8 cellular contexts compared by ENCODE assay signal in genomic region chr5:56270568-56271392, GRCh38. TPM values are rescaled to one million over a fixed set of nuclear protein-coding genes. Genes with fewer than 3 reads are reported as not detected.
A peak's percentile ranks its signal among the peaks of the same experiment; 100 is the strongest.
DNase-seq lines count a peak whose midpoint lies in the region; ATAC-seq and TF ChIP-seq lines count a peak whose summit lies in the region.

No MANE protein-coding gene starts in this region.

- peak; percentile 100 for TF ChIP-seq CTCF in AG09309 (IDR thresholded peaks at IDR 0.05; ENCODE audit: control insufficient read depth, insufficient read depth, low read depth, low read length, missing control alignments)

- peaks cover 24% of the 10 kb centered on the region for H3K27me3 Mint-ChIP-seq in central memory CD8-positive, alpha-beta T cell

- H3K4me1 Mint-ChIP-seq in central memory CD8-positive, alpha-beta T cell: peaks cover 6% of the 10 kb centered on the region

- no peak overlapping the region for H3K4me3 ChIP-seq in AG09309 (ENCODE audit: control insufficient read depth, low read depth, low read length)

- no peaks in the 10 kb centered on the region for H3K9me3 Mint-ChIP-seq in central memory CD8-positive, alpha-beta T cell

- ATAC-seq in GM18870 (IDR thresholded peaks at IDR 0.05; ENCODE audit: unreplicated experiment): peak; percentile 82
- ATAC-seq in HG03097 (IDR thresholded peaks at IDR 0.05; ENCODE audit: low FRiP score, unreplicated experiment): peak; percentile 77
- peak; percentile 86 for ATAC-seq in central memory CD8-positive, alpha-beta T cell (replicated peaks; ENCODE audit: extremely low read depth, poor library complexity, severe bottlenecking)
- ATAC-seq in left colon: peak; percentile 99

- intact Hi-C loops in left colon (cut with DNase I, micrococcal nuclease): loop anchor here (5.0 to 10.0 kb wide), 2 partner anchors 564 to 567 kb away; no protein-coding TSS in a partner anchor

- H3K4me3 Mint-ChIP-seq in central memory CD8-positive, alpha-beta T cell: no peak overlapping the region

- H3K27ac Mint-ChIP-seq in central memory CD8-positive, alpha-beta T cell (ENCODE audit: low read depth): no peak overlapping the region

- DNase-seq in AG09309 (ENCODE audit: low read depth): peak; percentile 32
- peak; percentile 75 for DNase-seq in NCI-H345 (lab: John Stamatoyannopoulos, UW)
- peak; percentile 79 for DNase-seq in activated CD4-positive, CD25-positive, alpha-beta regulatory T cell treated with anti-CD3 and anti-CD28 coated beads, Interleukin-2, amount 50 U/mL, for 72 hours
- peak; percentile 40 to 55 for DNase-seq in central memory CD8-positive, alpha-beta T cell (ENCODE audit: low spot score in 2 of 2)
- DNase-seq in left colon: peak; percentile 65 to 77
- peak; percentile 83 for DNase-seq in stimulated activated CD4-positive, alpha-beta T cell treated with anti-CD3 and anti-CD28 coated beads, Interleukin-4, amount 100 ng/mL, for 24 hours

- peaks cover 2% of the 10 kb centered on the region for H3K36me3 Mint-ChIP-seq in central memory CD8-positive, alpha-beta T cell (ENCODE audit: insufficient read depth)

RNA-seq across cellular contexts. Expression of gene ANKRD55, which starts 37.6 kb away (rescaled TPM):
- total RNA-seq in left colon: not detected

Comparison
In these comparisons a context has a peak if more than half of its experiments do, and no peak if none do; other contexts are left out.
1. DNase-seq: peak in every context shown above with its lines; median percentile 83 in stimulated activated CD4-positive, alpha-beta T cell treated with anti-CD3 and anti-CD28 coated beads, Interleukin-4, amount 100 ng/mL, for 24 hours; 79 in activated CD4-positive, CD25-positive, alpha-beta regulatory T cell treated with anti-CD3 and anti-CD28 coated beads, Interleukin-2, amount 50 U/mL, for 72 hours; 75 in NCI-H345; 71 in left colon; 48 in central memory CD8-positive, alpha-beta T cell; 32 in AG09309.